ENCODE assay signal across 8 cellular contexts in the genomic region with DNA sequence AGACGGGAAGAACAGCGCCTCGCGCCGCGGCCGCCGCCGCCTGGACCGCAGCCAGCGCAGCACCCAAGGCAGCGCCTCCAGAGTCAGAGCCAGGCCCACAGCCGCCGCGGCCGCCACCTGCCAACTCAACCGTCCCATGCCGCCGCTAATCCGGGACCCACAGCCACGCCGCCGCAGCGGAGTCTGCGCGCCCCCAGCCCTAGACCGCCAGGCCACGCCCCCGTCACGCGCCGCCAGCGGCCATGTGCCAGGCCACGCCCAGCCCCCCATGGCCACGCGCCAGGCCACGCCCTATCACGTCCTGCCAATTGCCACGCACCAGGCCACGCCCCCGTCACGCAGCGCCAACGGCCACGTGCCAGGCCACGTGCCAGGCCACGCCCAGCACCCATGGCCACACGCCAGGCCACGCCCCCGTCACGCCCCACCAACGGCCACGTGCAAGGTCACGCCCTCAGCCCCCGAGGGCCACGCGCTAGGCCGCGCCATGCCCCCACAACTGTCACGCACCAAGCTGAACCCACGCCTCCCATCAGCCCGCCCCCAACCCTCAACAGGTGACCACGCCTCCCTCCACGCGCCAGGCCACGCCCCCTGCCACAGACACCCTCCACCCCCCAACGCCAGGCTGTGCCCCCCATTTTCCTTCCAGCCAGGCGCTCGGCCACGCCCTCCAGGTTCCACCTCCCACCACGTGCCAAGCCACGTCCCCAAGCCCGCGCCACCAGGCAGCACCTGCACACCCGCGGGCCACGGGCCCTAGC. TPM values are rescaled to one million over a fixed set of nuclear protein-coding genes. Genes with fewer than 3 reads are reported as not detected.
DNase-seq lines count a peak whose midpoint lies in the region; ATAC-seq and TF ChIP-seq lines count a peak whose summit lies in the region.

A gene with protein sequence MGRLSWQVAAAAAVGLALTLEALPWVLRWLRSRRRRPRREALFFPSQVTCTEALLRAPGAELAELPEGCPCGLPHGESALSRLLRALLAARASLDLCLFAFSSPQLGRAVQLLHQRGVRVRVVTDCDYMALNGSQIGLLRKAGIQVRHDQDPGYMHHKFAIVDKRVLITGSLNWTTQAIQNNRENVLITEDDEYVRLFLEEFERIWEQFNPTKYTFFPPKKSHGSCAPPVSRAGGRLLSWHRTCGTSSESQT (minus strand): TSS at position 185 of the 764 bp plus-strand sequence. CDS start 47 bp downstream, at position 138.

- DNase-seq in GDM1 (lab: John Stamatoyannopoulos, UW) (peak; percentile 64), HFFc6 (peak; percentile 77), NCI-H2029 treated with DMSO at 0.1 percent for 48 hours (lab: John Stamatoyannopoulos, UW) (peak; percentile 31), T1000 (lab: John Stamatoyannopoulos, UW) (peak; percentile 98), anterior cingulate cortex (lab: John Stamatoyannopoulos, UW) (peak in 49 of 58 donors; percentile 19 to 94 (median 55)), iris pigment epithelial cell (ENCODE audit: low read depth) (peak; percentile 63)
- DNase-seq in stimulated activated CD4-positive, alpha-beta T cell treated with anti-CD3 and anti-CD28 coated beads, Interleukin-4, amount 100 ng/mL, for 1 hour, result peak; percentile 93

- peak within 1 kb of the TSS; percentile 94 for H3K27ac Mint-ChIP-seq in HFFc6

- no peak for TF ChIP-seq CTCF in HFFc6 (IDR thresholded peaks at IDR 0.05)

- H3K4me1 Mint-ChIP-seq in HFFc6 (ENCODE audit: low read depth), result peaks cover 25% of the 10 kb centered on the region

- no peaks in the 10 kb centered on the region for H3K9me3 Mint-ChIP-seq in HFFc6

- peak within 1 kb of the TSS; percentile 90 for H3K4me3 Mint-ChIP-seq in HFFc6

- peaks cover 6% of the 10 kb centered on the region for H3K27me3 Mint-ChIP-seq in HFFc6 (ENCODE audit: insufficient read depth)

- no peak for ATAC-seq in GM21528 (IDR thresholded peaks at IDR 0.05; ENCODE audit: low FRiP score, unreplicated experiment)

- H3K36me3 Mint-ChIP-seq in HFFc6 (ENCODE audit: low read depth), result peaks cover 5% of the 10 kb centered on the region

RNA-seq across cellular contexts. Expression of the gene that starts here (rescaled TPM):
- 1 to 10 TPM; 1.7 to 3.6 (median 2.3) TPM for total RNA-seq in HFFc6 (2021; fragmentation: NEBNext Ultra II Directional; extraction: Animal tissue kit (Norgen Biotek cat#: 25700))

Comparison
In these comparisons a context has a peak if more than half of its experiments do, and no peak if none do; other contexts are left out.
1. DNase-seq: peak in every context shown above with its lines; median percentile 98 in T1000; 93 in stimulated activated CD4-positive, alpha-beta T cell treated with anti-CD3 and anti-CD28 coated beads, Interleukin-4, amount 100 ng/mL, for 1 hour; 77 in HFFc6; 64 in GDM1; 63 in iris pigment epithelial cell; 55 in anterior cingulate cortex; 31 in NCI-H2029 treated with DMSO at 0.1 percent for 48 hours.